In genomic region chr4:82811838-82812672, GRCh38 we compare ENCODE assay signal across 11 cellular contexts. TPM values are rescaled to one million over a fixed set of nuclear protein-coding genes. Genes with fewer than 3 reads are reported as not detected.
DNase-seq lines count a peak whose midpoint lies in the region; ATAC-seq and TF ChIP-seq lines count a peak whose summit lies in the region.
"Had no signal": no experiment of that assay in that cellular context is flagged by ENCODE, and none has a peak within 500 bp of the region (broad histone marks: within the 10 kb centered on the region; RNA-seq: fewer than 3 reads in every experiment).

No MANE protein-coding gene starts in this region.

- no peaks in the 10 kb centered on the region for H3K9me2 ChIP-seq in PC-3 (replicated peaks; ENCODE audit: low read length)

- H3K4me2 ChIP-seq in PC-3 (ENCODE audit: low read length): no peak overlapping the region

- H3K27me3 Mint-ChIP-seq in endodermal cell (ENCODE audit: insufficient read depth): peaks cover 42% of the 10 kb centered on the region
- H3K27me3 Mint-ChIP-seq in osteocyte (ENCODE audit: unreplicated experiment): no peaks in the 10 kb centered on the region
- H3K27me3 Mint-ChIP-seq: CD4-positive, alpha-beta T cell had no signal

- peaks cover under 1% of the 10 kb centered on the region for H3K36me3 ChIP-seq in endodermal cell (ENCODE audit: control insufficient read depth, insufficient read depth, low read length)
- H3K36me3 ChIP-seq in mucosa of descending colon (ENCODE audit: low read depth): no peaks in the 10 kb centered on the region
- H3K36me3 ChIP-seq in WERI-Rb-1: no peaks in the 10 kb centered on the region
- no peaks in the 10 kb centered on the region for H3K36me3 ChIP-seq in PC-3 (ENCODE audit: low read depth, low read length)

- H3K4me1 Mint-ChIP-seq in endodermal cell: peaks cover 39% of the 10 kb centered on the region
- peaks cover 24% of the 10 kb centered on the region for H3K4me1 Mint-ChIP-seq in osteocyte (ENCODE audit: unreplicated experiment)

- peak; percentile 58 for DNase-seq in DMS79 treated with DMSO at 0.1 percent for 48 hours (lab: John Stamatoyannopoulos, UW)
- DNase-seq in NCI-H146 treated with DMSO at 0.1 percent for 48 hours (lab: John Stamatoyannopoulos, UW; ENCODE audit: unreplicated experiment): peak; percentile 9
- peak; percentile 67 for DNase-seq in endodermal cell
- no peak for DNase-seq in osteocyte (ENCODE audit: extremely low spot score, unreplicated experiment)
- DNase-seq in mucosa of descending colon: no peak
- no peak for DNase-seq in WERI-Rb-1
- no peak for DNase-seq in kidney glomerular epithelial cell (lab: John Stamatoyannopoulos, UW)
- DNase-seq in PC-3: no peak
- DNase-seq: CD4-positive, alpha-beta T cell; SW 1271 had no signal

- H3K4me3 Mint-ChIP-seq in endodermal cell (peak overlapping the region; percentile 31), osteocyte (ENCODE audit: unreplicated experiment) (no peak overlapping the region)
- H3K4me3 Mint-ChIP-seq: CD4-positive, alpha-beta T cell had no signal

- H3K4me3 ChIP-seq in endodermal cell (ENCODE audit: low read length) (peak overlapping the region; percentile 70), mucosa of descending colon (no peak overlapping the region), WERI-Rb-1 (ENCODE audit: low read depth, low read length) (no peak overlapping the region), PC-3 (ENCODE audit: low read length) (no peak overlapping the region)
- H3K4me3 ChIP-seq: suprapubic skin had no signal

- no peaks in the 10 kb centered on the region for H4K20me1 ChIP-seq in PC-3 (ENCODE audit: low read length)

- H3K27ac ChIP-seq in endodermal cell (ENCODE audit: low read depth, low read length) (peak overlapping the region; percentile 57), WERI-Rb-1 (no peak overlapping the region), PC-3 (ENCODE audit: low read length) (no peak overlapping the region)
- H3K27ac ChIP-seq: suprapubic skin had no signal

- H3K9me3 Mint-ChIP-seq in endodermal cell: no peaks in the 10 kb centered on the region
- H3K9me3 Mint-ChIP-seq in osteocyte (ENCODE audit: unreplicated experiment): no peaks in the 10 kb centered on the region
- H3K9me3 Mint-ChIP-seq: CD4-positive, alpha-beta T cell had no signal

- H3K27ac Mint-ChIP-seq in endodermal cell (peak overlapping the region; percentile 54), osteocyte (ENCODE audit: unreplicated experiment) (peak overlapping the region; percentile 80)
- H3K27ac Mint-ChIP-seq: CD4-positive, alpha-beta T cell had no signal

- ATAC-seq in mucosa of descending colon: no peak
- ATAC-seq in PC-3: no peak

- peaks cover 4% of the 10 kb centered on the region for H3K36me3 Mint-ChIP-seq in endodermal cell (ENCODE audit: low read depth)
- H3K36me3 Mint-ChIP-seq in osteocyte (ENCODE audit: unreplicated experiment): peaks cover 7% of the 10 kb centered on the region

- H3K79me2 ChIP-seq in PC-3 (ENCODE audit: low read length): no peaks in the 10 kb centered on the region

- H3K9ac ChIP-seq in endodermal cell (ENCODE audit: extremely low read depth, low read length, poor library complexity, severe bottlenecking): peak overlapping the region; percentile 31
- no peak overlapping the region for H3K9ac ChIP-seq in PC-3 (ENCODE audit: low read length)

- H3K27me3 ChIP-seq in endodermal cell (ENCODE audit: control insufficient read depth, insufficient read depth, low read length, poor library complexity, severe bottlenecking): no peaks in the 10 kb centered on the region
- no peaks in the 10 kb centered on the region for H3K27me3 ChIP-seq in WERI-Rb-1 (ENCODE audit: insufficient read depth, low read depth, severe bottlenecking)
- no peaks in the 10 kb centered on the region for H3K27me3 ChIP-seq in PC-3 (ENCODE audit: low read length)
- H3K27me3 ChIP-seq: suprapubic skin had no signal

- H3K9me3 ChIP-seq in endodermal cell (ENCODE audit: control insufficient read depth, low read length): no peaks in the 10 kb centered on the region
- H3K9me3 ChIP-seq in mucosa of descending colon: no peaks in the 10 kb centered on the region
- no peaks in the 10 kb centered on the region for H3K9me3 ChIP-seq in WERI-Rb-1 (ENCODE audit: severe bottlenecking)
- H3K9me3 ChIP-seq in PC-3 (ENCODE audit: low read length): no peaks in the 10 kb centered on the region
- H3K9me3 ChIP-seq: suprapubic skin had no signal

- H2AFZ ChIP-seq in PC-3 (ENCODE audit: low read length): no peak overlapping the region

- POLR2A ChIA-PET in PC-3 (lab: Charles Lee; ENCODE audit: unreplicated experiment): no interaction called here

- CTCF ChIA-PET in PC-3 (lab: Charles Lee): no interaction called here

- BruUV-seq in PC-3 (replicated peaks; lab: Mats Ljungman, UMichigan): no TSS peak

- H3K4me1 ChIP-seq in endodermal cell (ENCODE audit: control insufficient read depth, insufficient read depth, low read length) (no peaks in the 10 kb centered on the region), mucosa of descending colon (ENCODE audit: low read depth) (no peaks in the 10 kb centered on the region), PC-3 (ENCODE audit: insufficient read depth, low read length) (no peaks in the 10 kb centered on the region)

- no peaks in the 10 kb centered on the region for H3F3A ChIP-seq in PC-3 (ENCODE audit: low read length, unreplicated experiment)

- WGBS in endodermal cell (ENCODE audit: insufficient coverage in 1 of 2, insufficient read length in 1 of 2), 2 experiments: 0 to 19% methylated on average over 2 to 8 of the region's 8 CpGs

- intact Hi-C loops in mucosa of descending colon (cut with DNase I, micrococcal nuclease): no loop called here
- intact Hi-C loops in PC-3 (cut with micrococcal nuclease): no loop called here

- TF ChIP-seq CTCF in endodermal cell (conservative IDR thresholded peaks at IDR 0.05): no peak
- TF ChIP-seq CTCF in osteocyte (IDR thresholded peaks at IDR 0.05): no peak
- TF ChIP-seq CTCF in mucosa of descending colon (IDR thresholded peaks at IDR 0.05): no peak
- TF ChIP-seq CTCF in WERI-Rb-1 (IDR thresholded peaks at IDR 0.05; ENCODE audit: low read depth, low read length): no peak
- TF ChIP-seq CTCF in PC-3 (conservative IDR thresholded peaks at IDR 0.05; ENCODE audit: low read depth, low read length): no peak

RNA-seq across cellular contexts. Expression of gene SCD5, which starts 13.5 kb away (rescaled TPM):
- total RNA-seq in endodermal cell (1 to 10 TPM; 3.2 to 5.2 TPM), osteocyte (23.7 and 23.9 TPM in 2 replicates), mucosa of descending colon (10 to 100 TPM in 1 of 3 donors, 1 to 10 TPM in 2; 1.5 to 19.9 (median 2.8) TPM), PC-3 (2014; rRNA removed) (3.4 and 3.8 TPM in 2 replicates)
- 20.3 TPM for polyA plus RNA-seq in endodermal cell (2013, experiment 1 of 2)
- 21.8 TPM for polyA plus RNA-seq in endodermal cell (2013, experiment 2 of 2)

Comparison
In these comparisons a context has a peak if more than half of its experiments do, and no peak if none do; other contexts are left out.
1. DNase-seq: peak in DMS79 treated with DMSO at 0.1 percent for 48 hours (single experiment), NCI-H146 treated with DMSO at 0.1 percent for 48 hours (single experiment) and endodermal cell (single experiment); none in osteocyte (single experiment), mucosa of descending colon (0 of 3), WERI-Rb-1 (single experiment), kidney glomerular epithelial cell (single experiment) and PC-3 (single experiment).